In genomic region chr10:74854610-74855009, GRCh38 we compare ENCODE assay signal across 1 cellular context.
TF ChIP-seq lines count a peak whose summit lies in the region.

No MANE protein-coding gene starts in this region.

TF ChIP-seq in GM12878, 131 proteins besides CTCF, POLR2A, EP300 and RAD21:
- TF ChIP-seq, protein P1, sequence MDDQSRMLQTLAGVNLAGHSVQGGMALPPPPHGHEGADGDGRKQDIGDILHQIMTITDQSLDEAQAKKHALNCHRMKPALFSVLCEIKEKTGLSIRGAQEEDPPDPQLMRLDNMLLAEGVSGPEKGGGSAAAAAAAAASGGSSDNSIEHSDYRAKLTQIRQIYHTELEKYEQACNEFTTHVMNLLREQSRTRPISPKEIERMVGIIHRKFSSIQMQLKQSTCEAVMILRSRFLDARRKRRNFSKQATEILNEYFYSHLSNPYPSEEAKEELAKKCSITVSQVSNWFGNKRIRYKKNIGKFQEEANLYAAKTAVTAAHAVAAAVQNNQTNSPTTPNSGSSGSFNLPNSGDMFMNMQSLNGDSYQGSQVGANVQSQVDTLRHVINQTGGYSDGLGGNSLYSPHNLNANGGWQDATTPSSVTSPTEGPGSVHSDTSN (IDR thresholded peaks at IDR 0.05; ENCODE audit: insufficient replicate concordance, low read depth, low read length), result no peak
- TF ChIP-seq RCOR1 (conservative IDR thresholded peaks at IDR 0.05; ENCODE audit: low read depth, low read length), result no peak
- TF ChIP-seq MYB (IDR thresholded peaks at IDR 0.05; ENCODE audit: borderline replicate concordance, low read depth, low read length), result no peak
- no peak for TF ChIP-seq NR2C1 (IDR thresholded peaks at IDR 0.05)
- TF ChIP-seq ZBED1 (IDR thresholded peaks at IDR 0.05; ENCODE audit: borderline replicate concordance), result no peak
- TF ChIP-seq, protein P2, sequence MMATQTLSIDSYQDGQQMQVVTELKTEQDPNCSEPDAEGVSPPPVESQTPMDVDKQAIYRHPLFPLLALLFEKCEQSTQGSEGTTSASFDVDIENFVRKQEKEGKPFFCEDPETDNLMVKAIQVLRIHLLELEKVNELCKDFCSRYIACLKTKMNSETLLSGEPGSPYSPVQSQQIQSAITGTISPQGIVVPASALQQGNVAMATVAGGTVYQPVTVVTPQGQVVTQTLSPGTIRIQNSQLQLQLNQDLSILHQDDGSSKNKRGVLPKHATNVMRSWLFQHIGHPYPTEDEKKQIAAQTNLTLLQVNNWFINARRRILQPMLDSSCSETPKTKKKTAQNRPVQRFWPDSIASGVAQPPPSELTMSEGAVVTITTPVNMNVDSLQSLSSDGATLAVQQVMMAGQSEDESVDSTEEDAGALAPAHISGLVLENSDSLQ (IDR thresholded peaks at IDR 0.05), result no peak
- no peak for TF ChIP-seq ZNF622 (IDR thresholded peaks at IDR 0.05)
- TF ChIP-seq, protein P3, sequence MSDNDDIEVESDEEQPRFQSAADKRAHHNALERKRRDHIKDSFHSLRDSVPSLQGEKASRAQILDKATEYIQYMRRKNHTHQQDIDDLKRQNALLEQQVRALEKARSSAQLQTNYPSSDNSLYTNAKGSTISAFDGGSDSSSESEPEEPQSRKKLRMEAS (IDR thresholded peaks at IDR 0.05; ENCODE audit: low read depth, low read length), result no peak; the same call in 1 of the 2 replicates
- no peak for TF ChIP-seq PAX8 (IDR thresholded peaks at IDR 0.05)
- TF ChIP-seq JUND (IDR thresholded peaks at IDR 0.05; ENCODE audit: low read depth, low read length), result no peak
- no peak for TF ChIP-seq GATAD2B (conservative IDR thresholded peaks at IDR 0.05; ENCODE audit: low read depth)
- no peak for TF ChIP-seq SPI1 (IDR thresholded peaks at IDR 0.05; ENCODE audit: borderline replicate concordance, insufficient read depth, low read depth, low read length)
- no peak for TF ChIP-seq ZNF274 (IDR thresholded peaks at IDR 0.05; ENCODE audit: insufficient read depth, insufficient read length)
- no peak for TF ChIP-seq HSF1 (IDR thresholded peaks at IDR 0.05; ENCODE audit: low read depth, low read length)
- TF ChIP-seq, protein P4, sequence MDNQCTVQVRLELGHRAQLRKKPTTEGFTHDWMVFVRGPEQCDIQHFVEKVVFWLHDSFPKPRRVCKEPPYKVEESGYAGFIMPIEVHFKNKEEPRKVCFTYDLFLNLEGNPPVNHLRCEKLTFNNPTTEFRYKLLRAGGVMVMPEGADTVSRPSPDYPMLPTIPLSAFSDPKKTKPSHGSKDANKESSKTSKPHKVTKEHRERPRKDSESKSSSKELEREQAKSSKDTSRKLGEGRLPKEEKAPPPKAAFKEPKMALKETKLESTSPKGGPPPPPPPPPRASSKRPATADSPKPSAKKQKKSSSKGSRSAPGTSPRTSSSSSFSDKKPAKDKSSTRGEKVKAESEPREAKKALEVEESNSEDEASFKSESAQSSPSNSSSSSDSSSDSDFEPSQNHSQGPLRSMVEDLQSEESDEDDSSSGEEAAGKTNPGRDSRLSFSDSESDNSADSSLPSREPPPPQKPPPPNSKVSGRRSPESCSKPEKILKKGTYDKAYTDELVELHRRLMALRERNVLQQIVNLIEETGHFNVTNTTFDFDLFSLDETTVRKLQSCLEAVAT (IDR thresholded peaks at IDR 0.05), result no peak
- no peak for TF ChIP-seq RAD51 (IDR thresholded peaks at IDR 0.05)
- no peak for TF ChIP-seq NR2F1 (conservative IDR thresholded peaks at IDR 0.05)
- TF ChIP-seq GABPA (IDR thresholded peaks at IDR 0.05; ENCODE audit: low read depth), result no peak
- TF ChIP-seq DPF2 (IDR thresholded peaks at IDR 0.05), result no peak
TF ChIP-seq in GM12878: peak in this region for 0.
